21 cellular contexts compared by ENCODE assay signal in genomic region chr15:57424628-57425405, GRCh38. TPM values are rescaled to one million over a fixed set of nuclear protein-coding genes. Genes with fewer than 3 reads are reported as not detected.
DNase-seq lines count a peak whose midpoint lies in the region; ATAC-seq, FAIRE-seq and TF ChIP-seq lines count a peak whose summit lies in the region.
"Had no signal": no experiment of that assay in that cellular context is flagged by ENCODE, and none has a peak within 500 bp of the region (broad histone marks: within the 10 kb centered on the region; RNA-seq: fewer than 3 reads in every experiment).

No MANE protein-coding gene starts in this region.

- H3K4ac ChIP-seq in mesenchymal stem cell (ENCODE audit: low read depth in 1 of 2, low read length in 2 of 2) (no peak overlapping the region), trophoblast cell (ENCODE audit: low read depth, low read length) (no peak overlapping the region), H9 (ENCODE audit: low read depth, low read length) (no peak overlapping the region)

- H3K4me1 Mint-ChIP-seq in H9, result peaks cover 37 to 41% of the 10 kb centered on the region in 2 experiments

- H4K8ac ChIP-seq in mesenchymal stem cell (ENCODE audit: low read length) (no peak overlapping the region), trophoblast cell (ENCODE audit: low read depth, low read length) (no peak overlapping the region), H9 (replicated peaks; ENCODE audit: insufficient read length, low read depth, low read length) (no peak overlapping the region)

- H2AK5ac ChIP-seq in mesenchymal stem cell (ENCODE audit: low read length, severe bottlenecking) (peak overlapping the region; percentile 45), trophoblast cell (ENCODE audit: low read length) (no peak overlapping the region), H9 (ENCODE audit: insufficient read length, low read length) (no peak overlapping the region)

- H3K79me2 ChIP-seq in trophoblast cell (ENCODE audit: control insufficient read depth, insufficient read depth, low read length, poor library complexity), result peaks cover 1% of the 10 kb centered on the region
- H3K79me2 ChIP-seq in H9 (ENCODE audit: insufficient read depth, low read length), result 0 out of 2 replicates have a peak, but pooled peaks cover 3% of the 10 kb centered on the region

- H3K4me3 ChIP-seq in mesenchymal stem cell (ENCODE audit: insufficient read depth in 1 of 2, low read depth in 1 of 2, low read length in 2 of 2) (no peak overlapping the region), trophoblast cell (ENCODE audit: low read depth, low read length) (no peak overlapping the region)
- H3K4me3 ChIP-seq: BLaER1, HAP-1 had no signal

- H3K36me3 Mint-ChIP-seq in H9 (ENCODE audit: insufficient read depth in 1 of 3, low read depth in 3 of 3), result peaks cover 0 to 15% (median 0%) of the 10 kb centered on the region in 3 experiments; a peak in 4 of 7 replicates
- H3K36me3 Mint-ChIP-seq: CD8-positive, alpha-beta T cell had no signal

- H4K5ac ChIP-seq in H9 (ENCODE audit: insufficient read length, low read depth, low read length), result no peak overlapping the region

- H3K23ac ChIP-seq in mesenchymal stem cell (ENCODE audit: low read length in 2 of 2) (no peak overlapping the region), trophoblast cell (ENCODE audit: low read length) (no peak overlapping the region), H9 (ENCODE audit: insufficient read length, low read depth, low read length) (no peak overlapping the region)

- no peaks in the 10 kb centered on the region for H3K27me3 Mint-ChIP-seq in H9 (ENCODE audit: low read depth)

- H3K18ac ChIP-seq in mesenchymal stem cell (ENCODE audit: low read depth in 1 of 2, low read length in 2 of 2), result no peak overlapping the region
- H3K18ac ChIP-seq in trophoblast cell (ENCODE audit: low read length), result no peak overlapping the region
- H3K18ac ChIP-seq in H9 (ENCODE audit: insufficient read length, low read depth, low read length), result no peak overlapping the region

- no peak overlapping the region for H3T11ph ChIP-seq in H9 (ENCODE audit: low read length)

- no peak overlapping the region for H4K91ac ChIP-seq in mesenchymal stem cell (ENCODE audit: low read length)
- no peak overlapping the region for H4K91ac ChIP-seq in trophoblast cell (ENCODE audit: low read depth, low read length)
- no peak overlapping the region for H4K91ac ChIP-seq in H9 (ENCODE audit: insufficient read length, low read depth, low read length)

- H2BK12ac ChIP-seq in mesenchymal stem cell (ENCODE audit: low read length in 2 of 2), result no peak overlapping the region
- H2BK12ac ChIP-seq in trophoblast cell (ENCODE audit: low read length), result no peak overlapping the region
- no peak overlapping the region for H2BK12ac ChIP-seq in H9 (ENCODE audit: insufficient read length, low read depth, low read length)

- no peaks in the 10 kb centered on the region for H3K9me3 Mint-ChIP-seq in H9
- H3K9me3 Mint-ChIP-seq: CD8-positive, alpha-beta T cell had no signal

- H2AFZ ChIP-seq in mesenchymal stem cell (ENCODE audit: low read depth, low read length) (no peak overlapping the region), trophoblast cell (ENCODE audit: insufficient read depth, low read length, poor library complexity) (no peak overlapping the region), H9 (ENCODE audit: low read length) (no peak overlapping the region)

- H3K9ac ChIP-seq in mesenchymal stem cell (ENCODE audit: low read length) (no peak overlapping the region), trophoblast cell (ENCODE audit: low read length) (no peak overlapping the region), H9 (ENCODE audit: extremely low read depth, insufficient read length, low read length) (no peak overlapping the region)
- H3K9ac ChIP-seq: BLaER1 had no signal

- H4K12ac ChIP-seq in trophoblast cell (ENCODE audit: low read depth, low read length), result no peak overlapping the region

- peak overlapping the region in 1 of 3 experiments; percentile 11; a peak in 1 of 7 replicates for H3K27ac Mint-ChIP-seq in H9
- H3K27ac Mint-ChIP-seq: CD8-positive, alpha-beta T cell had no signal

- peaks cover 7% of the 10 kb centered on the region for H3K79me1 ChIP-seq in mesenchymal stem cell (replicated peaks; ENCODE audit: low read length, poor library complexity, severe bottlenecking)
- H3K79me1 ChIP-seq in trophoblast cell (ENCODE audit: low read length), result peaks cover 12% of the 10 kb centered on the region
- no peaks in the 10 kb centered on the region for H3K79me1 ChIP-seq in H9 (ENCODE audit: insufficient read depth, low read depth, low read length, poor library complexity, severe bottlenecking)

- WGBS in mesenchymal stem cell, result 85% methylated on average over 4 of the region's 6 CpGs
- no CpG with 5 or more reads among the region's 6 CpGs for WGBS in trophoblast cell (ENCODE audit: extremely low coverage, insufficient coverage, insufficient read length)
- WGBS in H9 (ENCODE audit: extremely low coverage, insufficient read length, low lambda C conversion rate), result no CpG with 5 or more reads among the region's 6 CpGs

- H3K27ac ChIP-seq in mesenchymal stem cell (ENCODE audit: low read length, poor library complexity, severe bottlenecking) (no peak overlapping the region), trophoblast cell (ENCODE audit: low read depth, low read length) (no peak overlapping the region), H9 (ENCODE audit: insufficient read length, low read depth, low read length) (no peak overlapping the region)
- H3K27ac ChIP-seq: 22Rv1, BLaER1 had no signal

- no peak overlapping the region for H3K4me2 ChIP-seq in mesenchymal stem cell (ENCODE audit: low read length, poor library complexity, severe bottlenecking)
- H3K4me2 ChIP-seq in trophoblast cell (ENCODE audit: low read length), result no peak overlapping the region
- no peak overlapping the region for H3K4me2 ChIP-seq in H9 (ENCODE audit: insufficient read depth, insufficient read length, low read length)
- H3K4me2 ChIP-seq: BLaER1 had no signal

- H3K27me3 ChIP-seq in mesenchymal stem cell (ENCODE audit: control insufficient read depth in 1 of 2, insufficient read depth in 1 of 2, low read length in 2 of 2) (peaks cover 0 to 13% of the 10 kb centered on the region in 2 experiments), trophoblast cell (ENCODE audit: insufficient read depth, low read length) (no peaks in the 10 kb centered on the region), H9 (ENCODE audit: insufficient read depth, low read length) (no peaks in the 10 kb centered on the region)
- H3K27me3 ChIP-seq: BLaER1 had no signal

- H3K36me3 ChIP-seq in mesenchymal stem cell (ENCODE audit: control insufficient read depth in 1 of 2, insufficient read depth in 2 of 2, low read depth in 1 of 2, low read length in 2 of 2) (peaks cover 0 to 1% of the 10 kb centered on the region in 2 experiments), trophoblast cell (ENCODE audit: control insufficient read depth in 1 of 2, insufficient read depth in 2 of 2, low read length in 2 of 2) (peaks cover 0 to 1% of the 10 kb centered on the region in 2 experiments)
- H3K36me3 ChIP-seq: BLaER1, HAP-1 had no signal

- H3K14ac ChIP-seq in mesenchymal stem cell (ENCODE audit: low read length in 2 of 2), result no peak overlapping the region
- no peak overlapping the region for H3K14ac ChIP-seq in trophoblast cell (ENCODE audit: low read length)
- no peak overlapping the region for H3K14ac ChIP-seq in H9 (ENCODE audit: insufficient read depth, low read length)

- peak; percentile 65 for FAIRE-seq in G401.6 (lab: Jason Lieb, UNC)
- FAIRE-seq: GM12891, GM19239, H1, HTR-8/SVneo had no signal

- H3K4me1 ChIP-seq in mesenchymal stem cell (ENCODE audit: control insufficient read depth, insufficient read depth, low read depth, low read length) (peaks cover 23% of the 10 kb centered on the region), trophoblast cell (ENCODE audit: control insufficient read depth in 1 of 2, insufficient read depth in 2 of 2, low read length in 2 of 2) (peaks cover 12 to 33% of the 10 kb centered on the region in 2 experiments), H9 (ENCODE audit: insufficient read depth, low read length) (peaks cover 6% of the 10 kb centered on the region; the same call in 1 of the 2 replicates)

- no peaks in the 10 kb centered on the region for H3K23me2 ChIP-seq in H9 (ENCODE audit: insufficient read length, low read depth, low read length, poor library complexity, severe bottlenecking)

- H3K56ac ChIP-seq in H9 (ENCODE audit: insufficient read length, low read depth, low read length), result no peak overlapping the region

- H3K4me3 Mint-ChIP-seq in H9, result no peak overlapping the region
- H3K4me3 Mint-ChIP-seq: CD8-positive, alpha-beta T cell had no signal

- H4K20me1 ChIP-seq in H9 (ENCODE audit: control insufficient read depth, insufficient read depth, insufficient read length), result no peaks in the 10 kb centered on the region
- H4K20me1 ChIP-seq: BLaER1 had no signal

- H2BK5ac ChIP-seq in mesenchymal stem cell (ENCODE audit: low read depth, low read length, poor library complexity, severe bottlenecking) (no peak overlapping the region), trophoblast cell (ENCODE audit: low read depth, low read length, poor library complexity) (no peak overlapping the region), H9 (ENCODE audit: insufficient read length, low read length) (no peak overlapping the region)

- H2BK120ac ChIP-seq in mesenchymal stem cell (ENCODE audit: low read depth, low read length), result no peak overlapping the region
- no peak overlapping the region for H2BK120ac ChIP-seq in trophoblast cell (ENCODE audit: insufficient read depth, low read length, poor library complexity)
- no peak overlapping the region for H2BK120ac ChIP-seq in H9 (ENCODE audit: low read depth, low read length, poor library complexity, severe bottlenecking)

- TF ChIP-seq CTCF in H9 (conservative IDR thresholded peaks at IDR 0.05), result no peak

- no peak for ATAC-seq in HG02970 (IDR thresholded peaks at IDR 0.05; ENCODE audit: low FRiP score, unreplicated experiment)
- ATAC-seq in HG02852 (IDR thresholded peaks at IDR 0.05; ENCODE audit: unreplicated experiment), result no peak
- ATAC-seq: CD8-positive, alpha-beta T cell had no signal

- DNase-seq in NOMO-1 treated with DMSO at 0.1 percent for 48 hours (lab: John Stamatoyannopoulos, UW; ENCODE audit: unreplicated experiment) (peak; percentile 23), NOMO-1 treated with dmso at 0.1 percent for 144 hours (lab: John Stamatoyannopoulos, UW; ENCODE audit: unreplicated experiment) (no peak), mesenchymal stem cell (no peak), trophoblast cell (peak; percentile 31 to 71), H9 (no peak)
- DNase-seq: Calu3; CD8-positive, alpha-beta T cell; DMS 273 treated with DMSO at 0.1 percent for 48 hours; DMS53; DND-41; EL had no signal

- H3K9me3 ChIP-seq in mesenchymal stem cell (ENCODE audit: control insufficient read depth, low read length), result no peaks in the 10 kb centered on the region
- no peaks in the 10 kb centered on the region for H3K9me3 ChIP-seq in trophoblast cell (ENCODE audit: insufficient read depth, low read depth, low read length)
- H3K9me3 ChIP-seq in H9 (ENCODE audit: control insufficient read depth, low read depth, low read length), result no peaks in the 10 kb centered on the region
- H3K9me3 ChIP-seq: HAP-1 had no signal

- H2BK15ac ChIP-seq in mesenchymal stem cell (ENCODE audit: low read depth, poor library complexity, severe bottlenecking) (no peak overlapping the region), H9 (ENCODE audit: low read depth, low read length) (no peak overlapping the region)

- no peak overlapping the region for H2BK20ac ChIP-seq in H9 (ENCODE audit: low read depth, low read length, poor library complexity, severe bottlenecking)

RNA-seq across cellular contexts. Expression of gene CGNL1, which starts 48.5 kb away (rescaled TPM):
- 0.23 TPM for polyA plus RNA-seq in mesenchymal stem cell (2013, experiment 1 of 2)
- 0.22 TPM for polyA plus RNA-seq in mesenchymal stem cell (2013, experiment 2 of 2)
- polyA plus RNA-seq in trophoblast cell (2013), result 9.6 and 10.1 TPM in 2 replicates
- 32.5 and 34.6 TPM in 2 replicates for total RNA-seq in H9 (2021)
- total RNA-seq: CD8-positive, alpha-beta T cell had no signal

Comparison
In these comparisons a context has a peak if more than half of its experiments do, and no peak if none do; other contexts are left out.
1. DNase-seq: peak in NOMO-1 treated with DMSO at 0.1 percent for 48 hours (single experiment) and trophoblast cell (2 of 2); none in NOMO-1 treated with dmso at 0.1 percent for 144 hours (single experiment), mesenchymal stem cell (single experiment) and H9 (single experiment).